ENCODE assay signal across 15 cellular contexts in the genomic region with DNA sequence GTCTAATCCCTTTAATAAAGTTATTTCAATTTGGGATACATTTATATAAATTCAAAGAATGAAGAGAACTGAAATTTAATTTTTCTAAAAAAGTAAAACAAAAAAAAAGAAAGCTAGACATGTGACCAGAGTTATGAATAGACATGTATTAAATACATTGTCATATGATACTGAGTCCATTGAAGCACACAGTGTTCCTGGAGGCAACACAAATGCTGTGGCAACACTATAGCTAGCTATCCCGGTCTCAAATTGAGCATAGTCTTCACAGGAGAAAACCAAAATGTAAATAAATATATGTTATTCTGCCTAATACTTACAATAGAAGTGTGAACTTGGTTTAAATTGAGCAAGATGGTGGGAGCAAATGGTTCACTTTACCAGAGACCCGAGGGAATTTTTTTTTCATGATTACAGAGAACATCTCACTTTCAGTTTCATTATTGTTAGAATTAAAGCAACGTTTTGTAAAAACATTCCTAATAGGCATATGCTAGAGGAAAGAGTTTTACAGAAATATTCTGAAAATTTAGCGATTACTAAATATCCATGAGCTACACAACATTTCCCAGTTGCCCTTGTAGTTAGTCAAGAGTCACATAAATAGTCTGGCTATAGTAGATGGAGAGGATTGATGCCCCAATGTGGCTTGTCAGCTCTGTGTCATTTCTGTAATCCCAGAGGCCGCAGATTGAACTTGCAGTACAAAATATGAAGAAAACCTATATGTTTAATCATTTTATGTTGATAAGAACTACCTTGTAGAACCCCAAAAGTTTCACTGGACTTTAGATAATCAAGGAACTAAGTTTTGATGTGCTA.
DNase-seq lines count a peak whose midpoint lies in the region; TF ChIP-seq lines count a peak whose summit lies in the region.
"Had no signal": no experiment of that assay in that cellular context is flagged by ENCODE, and none has a peak within 500 bp of the region (broad histone marks: within the 10 kb centered on the region; RNA-seq: fewer than 3 reads in every experiment).

No MANE protein-coding gene starts in this region.

- DNase-seq in ELR (ENCODE audit: low read depth): peak; percentile 33
- peak; percentile 24 for DNase-seq in HCEC 1CT
- DNase-seq in OCI-M1 (lab: John Stamatoyannopoulos, UW): peak; percentile 67
- peak; percentile 29 for DNase-seq in foreskin melanocyte
- DNase-seq in effector CD8-positive, alpha-beta T cell (lab: John Stamatoyannopoulos, UW): no peak
- DNase-seq in GM10266 (ENCODE audit: extremely low spot score): no peak
- no peak for DNase-seq in occipital lobe (lab: John Stamatoyannopoulos, UW)
- no peak for DNase-seq in NK-92 (lab: John Stamatoyannopoulos, UW; ENCODE audit: unreplicated experiment)
- DNase-seq: activated naive CD4-positive, alpha-beta T cell treated with anti-CD3 and anti-CD28 coated beads, Interleukin-2, amount 10 ng/mL, durations not matched to agents 7 days and 5 days; effector memory CD4-positive, alpha-beta T cell; H9; mesendoderm; NCI-H1436; pancreas; spleen had no signal

- TF ChIP-seq CTCF in GM10266 (IDR thresholded peaks at IDR 0.05; ENCODE audit: control insufficient read depth, insufficient read depth, low read depth, missing control alignments): no peak

Comparison
In these comparisons a context has a peak if more than half of its experiments do, and no peak if none do; other contexts are left out.
1. DNase-seq: peak in ELR (single experiment), HCEC 1CT (single experiment), OCI-M1 (single experiment) and foreskin melanocyte (single experiment); none in effector CD8-positive, alpha-beta T cell (single experiment), GM10266 (single experiment), occipital lobe (single experiment) and NK-92 (single experiment).